8 cellular contexts compared by ENCODE assay signal in the genomic region with DNA sequence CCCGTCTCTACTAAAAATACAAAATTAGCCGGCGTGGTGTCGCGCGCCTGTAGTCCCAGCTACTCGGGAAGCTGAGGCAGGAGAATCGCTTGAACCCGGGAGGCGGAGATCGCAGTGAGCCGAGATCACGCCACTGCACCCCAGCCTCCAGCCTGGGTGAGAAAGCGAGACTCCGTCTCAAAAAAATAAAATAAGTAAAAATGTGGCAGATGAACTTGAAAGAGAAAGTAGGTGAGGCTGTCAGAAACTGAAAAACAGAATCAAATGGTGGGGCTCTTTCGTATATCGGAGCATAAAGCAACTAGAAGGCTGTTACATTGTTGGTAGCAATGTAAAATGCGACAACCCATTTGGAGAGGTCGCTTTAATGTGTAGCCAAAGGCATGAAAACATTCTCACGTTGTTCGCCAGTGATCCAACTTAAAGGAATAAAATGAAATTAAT. TPM values are rescaled to one million over a fixed set of nuclear protein-coding genes. Genes with fewer than 3 reads are reported as not detected.
A peak's percentile ranks its signal among the peaks of the same experiment; 100 is the strongest.
DNase-seq lines count a peak whose midpoint lies in the region; ATAC-seq, FAIRE-seq and TF ChIP-seq lines count a peak whose summit lies in the region.

No MANE protein-coding gene starts in this region.

- FAIRE-seq in GM12878 (lab: Jason Lieb, UNC) (no peak), HepG2 (lab: Jason Lieb, UNC) (no peak)

- RAD21 ChIA-PET in GM12878 (lab: Charles Lee; ENCODE audit: unreplicated experiment) = interaction anchor here (2.1 kb wide), 1 partner anchor 78 kb away, joined by 7 read pairs; no protein-coding TSS in a partner anchor

- BruUV-seq in GM12878 (replicated peaks; lab: Mats Ljungman, UMichigan) = TSS peak; percentile 95
- BruUV-seq in HepG2 (replicated peaks; lab: Mats Ljungman, UMichigan) = TSS peak; percentile 98

- TF ChIP-seq CTCF in GM12878 (IDR thresholded peaks at IDR 0.05 in 2 of 3, conservative IDR thresholded peaks at IDR 0.05 in 1 of 3; ENCODE audit: control insufficient read depth in 2 of 3, extremely low read depth in 1 of 3, insufficient read depth in 1 of 3, low read depth in 3 of 3, low read length in 3 of 3) (no peak), HepG2 (CRISPR knock-in tag; IDR thresholded peaks at IDR 0.05) (no peak; the same call in 1 of the 2 replicates), thoracic aorta (IDR thresholded peaks at IDR 0.05) (no peak)

- POLR2A ChIA-PET in GM12878 (lab: Charles Lee) = no interaction called here
- POLR2A ChIA-PET in HepG2 (lab: Yijun Ruan, JAX) = interaction anchor here (0.8 kb wide), 1 partner anchor 72 kb away, joined by 3 read pairs; no protein-coding TSS in a partner anchor

- H3K79me2 ChIP-seq in GM12878 (ENCODE audit: control insufficient read depth, insufficient read depth, low read length) (peaks cover 41% of the 10 kb centered on the region), HepG2 (ENCODE audit: insufficient read depth, low read length) (peaks cover 37% of the 10 kb centered on the region)

- SMC1A ChIA-PET in GM12878 (lab: Charles Lee; ENCODE audit: uncharacterized antibody, unreplicated experiment) = interaction anchor here (1.5 kb wide), 1 partner anchor 78 kb away, joined by 5 read pairs; no protein-coding TSS in a partner anchor

- 5% methylated on average over 21 of the region's 21 CpGs for WGBS in GM12878 (ENCODE audit: insufficient coverage, insufficient replicate concordance, low lambda C conversion rate, missing lambda C conversion rate)
- WGBS in HepG2 (ENCODE audit: low lambda C conversion rate) = 45% methylated on average over 18 of the region's 21 CpGs

- H2AFZ ChIP-seq in GM12878 (ENCODE audit: control insufficient read depth, low read depth, low read length) = peak overlapping the region; percentile 69
- H2AFZ ChIP-seq in HepG2 (ENCODE audit: low read length) = no peak overlapping the region

- H3K9me3 ChIP-seq in HUES6 (ENCODE audit: control insufficient read depth, insufficient read depth, low read depth, low read length) = peaks cover 20% of the 10 kb centered on the region
- H3K9me3 ChIP-seq in GM12878 (replicated peaks; ENCODE audit: control insufficient read depth, insufficient read depth, low read length) = no peaks in the 10 kb centered on the region; the same call in 2 of the 3 replicates
- peaks cover 18% of the 10 kb centered on the region for H3K9me3 ChIP-seq in HepG2 (ENCODE audit: low read length)
- H3K9me3 ChIP-seq in thoracic aorta = peaks cover 8% of the 10 kb centered on the region

- H3K4me3 ChIP-seq in HUES6 (ENCODE audit: low read depth, low read length) (peak overlapping the region; percentile 88), GM12878 (peak overlapping the region; percentile 70), HepG2 (replicated peaks in 1 of 3; ENCODE audit: insufficient read depth in 1 of 3, low read depth in 2 of 3, low read length in 3 of 3) (peak overlapping the region; percentile 46 to 89 (median 50); a peak in 5 of 6 replicates), thoracic aorta (peak overlapping the region; percentile 81)

- H3K27me3 ChIP-seq in HUES6 (ENCODE audit: control insufficient read depth, insufficient read depth, low read length) = no peaks in the 10 kb centered on the region
- H3K27me3 ChIP-seq in GM12878 (replicated peaks in 1 of 2; ENCODE audit: control insufficient read depth in 2 of 2, insufficient read depth in 2 of 2, low read length in 1 of 2) = no peaks in the 10 kb centered on the region
- H3K27me3 ChIP-seq in HepG2 (ENCODE audit: control insufficient read depth in 1 of 2, insufficient read depth in 2 of 2, low read length in 2 of 2) = peaks cover 0 to 4% of the 10 kb centered on the region in 2 experiments; a peak in 1 of 5 replicates
- no peaks in the 10 kb centered on the region for H3K27me3 ChIP-seq in thoracic aorta (replicated peaks; ENCODE audit: insufficient read depth)

- peak overlapping the region; percentile 89 for H3K27ac ChIP-seq in HUES6 (ENCODE audit: low read depth, low read length)
- peak overlapping the region; percentile 96 for H3K27ac ChIP-seq in GM12878 (ENCODE audit: control insufficient read depth, insufficient read depth)
- peak overlapping the region; percentile 96 for H3K27ac ChIP-seq in HepG2 (ENCODE audit: extremely low read length, insufficient read depth, low read length)
- H3K27ac ChIP-seq in thoracic aorta = peak overlapping the region; percentile 88 to 92

- ATAC-seq in GM12878 (peak; percentile 8), HepG2 (no peak), thoracic aorta (ENCODE audit: insufficient number of reproducible peaks, low FRiP score, low read depth) (no peak), HG02981 (IDR thresholded peaks at IDR 0.05; ENCODE audit: unreplicated experiment) (no peak)

- H3K36me3 ChIP-seq in HUES6 (ENCODE audit: control insufficient read depth, insufficient read depth, low read length) (peaks cover 22% of the 10 kb centered on the region), GM12878 (ENCODE audit: control insufficient read depth in 2 of 2, insufficient read depth in 2 of 2, low read length in 1 of 2) (no peaks in the 10 kb centered on the region; a peak in 1 of 4 replicates), HepG2 (replicated peaks in 1 of 2; ENCODE audit: control insufficient read depth in 1 of 2, insufficient read depth in 2 of 2, low read length in 2 of 2) (no peaks in the 10 kb centered on the region; a peak in 1 of 5 replicates), thoracic aorta (peaks cover 7% of the 10 kb centered on the region)

- in situ Hi-C loops in GM12878 (cut with MboI) = no loop called here
- in situ Hi-C loops in HepG2 (cut with HindIII; ENCODE audit: extremely low pct_ligation_motif_present, low pct_unique_long_range_greater_than_20kb) = no loop called here

- no peaks in the 10 kb centered on the region; the same call in 1 of the 2 replicates for H4K20me1 ChIP-seq in GM12878 (ENCODE audit: control insufficient read depth, insufficient read depth)
- H4K20me1 ChIP-seq in HepG2 (ENCODE audit: insufficient read depth, low read length) = peaks cover 19% of the 10 kb centered on the region

- TF ChIP-seq POLR2A in GM12878 (IDR thresholded peaks at IDR 0.05; ENCODE audit: low read depth, low read length) (no peak), HepG2 (IDR thresholded peaks at IDR 0.05; ENCODE audit: insufficient read depth in 1 of 2, low read depth in 2 of 2, low read length in 2 of 2) (no peak)

- H3K9ac ChIP-seq in HUES6 (ENCODE audit: low read length) = peak overlapping the region; percentile 96
- H3K9ac ChIP-seq in GM12878 (ENCODE audit: control insufficient read depth, insufficient read depth, low read length) = peak overlapping the region; percentile 100
- H3K9ac ChIP-seq in HepG2 (ENCODE audit: insufficient read depth, low read depth, low read length) = peak overlapping the region; percentile 67

- TF ChIP-seq EP300 in GM12878 (IDR thresholded peaks at IDR 0.05; ENCODE audit: borderline replicate concordance in 1 of 2, control insufficient read depth in 1 of 2, low read depth in 2 of 2, low read length in 2 of 2) = no peak
- no peak for TF ChIP-seq EP300 in HepG2 (IDR thresholded peaks at IDR 0.05; ENCODE audit: low read depth in 2 of 2, low read length in 2 of 2)
- no peak for TF ChIP-seq EP300 in HepG2 (CRISPR knock-in tag; IDR thresholded peaks at IDR 0.05; ENCODE audit: borderline replicate concordance)

- TF ChIP-seq RAD21 in GM12878 (IDR thresholded peaks at IDR 0.05; ENCODE audit: insufficient read depth, low read depth, low read length) = no peak
- TF ChIP-seq RAD21 in HepG2 (CRISPR knock-in tag; IDR thresholded peaks at IDR 0.05) = no peak

- peak; percentile 18 for DNase-seq in NCI-H2171 treated with DMSO at 0.1 percent for 48 hours (lab: John Stamatoyannopoulos, UW)
- no peak for DNase-seq in NCI-H2171 (lab: John Stamatoyannopoulos, UW)
- peak; percentile 9 for DNase-seq in GM12878 (ENCODE audit: low read depth, low spot score)
- DNase-seq in HepG2 (ENCODE audit: low spot score) = no peak
- DNase-seq in thoracic aorta (ENCODE audit: low spot score) = no peak
- DNase-seq in NCI-H1930 (lab: John Stamatoyannopoulos, UW) = no peak

- H3K4me1 ChIP-seq in HUES6 (ENCODE audit: control insufficient read depth, insufficient read depth, low read length) (peaks cover 3% of the 10 kb centered on the region; the same call in 1 of the 2 replicates), GM12878 (ENCODE audit: control insufficient read depth, insufficient read depth, low read length) (peaks cover 10% of the 10 kb centered on the region; the same call in 1 of the 2 replicates), HepG2 (ENCODE audit: insufficient read depth, low read length) (peaks cover 22% of the 10 kb centered on the region), thoracic aorta (ENCODE audit: control insufficient read depth in 1 of 2, low read depth in 2 of 2) (peaks cover 24 to 32% of the 10 kb centered on the region in 2 donors)

- intact Hi-C loops in GM12878 (cut with micrococcal nuclease; ENCODE audit: unreplicated experiment) = loop anchor here (2.0 kb wide), 1 partner anchor 34 kb away; a partner anchor contains a TSS
- intact Hi-C loops in HepG2 (cut with micrococcal nuclease; ENCODE audit: unreplicated experiment) = no loop called here

- H3K4me2 ChIP-seq in GM12878 (ENCODE audit: control insufficient read depth, insufficient read depth) (peak overlapping the region; percentile 97), HepG2 (ENCODE audit: low read depth, low read length) (peak overlapping the region; percentile 74)

- CTCF ChIA-PET in GM12878 (lab: Yijun Ruan, JAX) = interaction anchor here (0.9 kb wide), 1 partner anchor 9 kb away, joined by 3 read pairs; no protein-coding TSS in a partner anchor
- CTCF ChIA-PET in HepG2 (lab: Yijun Ruan, JAX; ENCODE audit: low intra/inter-chr PET ratio, low total read pairs) = no interaction called here

RNA-seq across cellular contexts. Expression of a gene that starts 0.8 kb away (rescaled TPM):
- 79.2 and 93.9 TPM in 2 replicates for total RNA-seq in GM12878 (2013; cell fraction: nucleolus; rRNA removed)
- 22.8 and 25.1 TPM in 2 replicates for total RNA-seq in GM12878 (2014; rRNA removed)
- total RNA-seq in GM12878 (2014; rRNA removed; fragmentation: Illumina TruSeq; extraction: Trizol) = 28.8 and 29.1 TPM in 2 replicates
- total RNA-seq in GM12878 (2021) = 36.2 and 37.3 TPM in 2 replicates
- 11.4 TPM for polyA plus RNA-seq in GM12878 (2011; ENCODE audit: low read depth)
- 29.1 and 34.2 TPM in 2 replicates for polyA plus RNA-seq in GM12878 (2011; rRNA removed)
- 16.2 and 19.7 TPM in 2 replicates for polyA plus RNA-seq in GM12878 (2011; cell fraction: cytosol; rRNA removed)
- 28.7 and 30.4 TPM in 2 replicates for polyA plus RNA-seq in GM12878 (2011; cell fraction: nucleus; rRNA removed)
- polyA plus RNA-seq in GM12878 (2012) = 12.2 and 14.3 TPM in 2 replicates
- 23.5 and 26.5 TPM in 2 replicates for polyA plus RNA-seq in GM12878 (2014; fragmentation: Illumina TruSeq; extraction: Trizol)
- polyA plus RNA-seq in GM12878 (2014; fragmentation: Nextera tagmentation; extraction: Ambion mirVana) = 1 to 10 TPM; 6.3 to 6.5 TPM
- polyA plus RNA-seq in GM12878 (2014; rRNA removed) = 13.3 and 17.3 TPM in 2 replicates
- 10 to 100 TPM in 1 of 2 experiments, 1 to 10 TPM in 1; 9.4 to 10.7 TPM for polyA plus RNA-seq in GM12878 (2016; fragmentation: Nextera tagmentation; extraction: Ambion mirVana)
- polyA minus RNA-seq in GM12878 (2011; rRNA and poly(A)+ RNA removed) = 93.7 and 161 TPM in 2 replicates
- polyA minus RNA-seq in GM12878 (2011; cell fraction: cytosol; rRNA and poly(A)+ RNA removed) = 21.2 and 23.1 TPM in 2 replicates
- 29.5 and 29.8 TPM in 2 replicates for polyA minus RNA-seq in GM12878 (2011; cell fraction: nucleus; rRNA and poly(A)+ RNA removed)
- 26.8 and 28.2 TPM in 2 replicates for total RNA-seq in HepG2 (2016; rRNA removed; fragmentation: Illumina TruSeq; extraction: Trizol)
- 1.8 and 2.3 TPM in 2 replicates for total RNA-seq in HepG2 (2016; cell fraction: cytosol; rRNA removed; fragmentation: Illumina TruSeq; extraction: Trizol; ENCODE audit: low read depth)
- total RNA-seq in HepG2 (2016; cell fraction: insoluble cytoplasmic fraction; rRNA removed; fragmentation: Illumina TruSeq; extraction: Trizol) = 26.7 and 27.8 TPM in 2 replicates
- total RNA-seq in HepG2 (2016; cell fraction: membrane; rRNA removed; fragmentation: Illumina TruSeq; extraction: Trizol) = 7.3 and 8.1 TPM in 2 replicates
- 37.9 and 44.9 TPM in 2 replicates for total RNA-seq in HepG2 (2016; cell fraction: nucleus; rRNA removed; fragmentation: Illumina TruSeq; extraction: Trizol)
- polyA plus RNA-seq in HepG2 (2011; rRNA removed) = 15.3 and 18.0 TPM in 2 replicates
- 6.5 and 9.2 TPM in 2 replicates for polyA plus RNA-seq in HepG2 (2011; cell fraction: cytosol; rRNA removed)
- polyA plus RNA-seq in HepG2 (2011; cell fraction: nucleus; rRNA removed) = 22.2 and 26.3 TPM in 2 replicates
- polyA plus RNA-seq in HepG2 (2012) = 8.8 and 11.3 TPM in 2 replicates
- 0.57 and 0.90 TPM in 2 replicates for polyA plus RNA-seq in HepG2 (2016; cell fraction: cytosol; fragmentation: Illumina TruSeq; extraction: Trizol; ENCODE audit: low read depth)
- 6.8 and 7.5 TPM in 2 replicates for polyA plus RNA-seq in HepG2 (2016; cell fraction: insoluble cytoplasmic fraction; fragmentation: Illumina TruSeq; extraction: Trizol; ENCODE audit: low read depth)
- 1.6 and 2.0 TPM in 2 replicates for polyA plus RNA-seq in HepG2 (2016; cell fraction: membrane; fragmentation: Illumina TruSeq; extraction: Trizol; ENCODE audit: low read depth)
- polyA plus RNA-seq in HepG2 (2016; cell fraction: nucleus; fragmentation: Illumina TruSeq; extraction: Trizol; ENCODE audit: insufficient read depth, low read depth) = 36.1 and 37.6 TPM in 2 replicates
- 28.4 and 91.5 TPM in 2 replicates for polyA minus RNA-seq in HepG2 (2011; rRNA and poly(A)+ RNA removed; ENCODE audit: low replicate concordance)
- 20.2 and 20.4 TPM in 2 replicates for polyA minus RNA-seq in HepG2 (2011; cell fraction: cytosol; rRNA and poly(A)+ RNA removed)
- polyA minus RNA-seq in HepG2 (2011; cell fraction: nucleus; rRNA and poly(A)+ RNA removed) = 43.1 and 62.9 TPM in 2 replicates
- total RNA-seq in thoracic aorta = 10 to 100 TPM; 20.3 to 53.7 TPM

RNA-seq across cellular contexts. Expression of a gene that starts 35.2 kb away (rescaled TPM):
- 129 and 134 TPM in 2 replicates for total RNA-seq in GM12878 (2013; cell fraction: nucleolus; rRNA removed)
- total RNA-seq in GM12878 (2014; rRNA removed) = 43.0 and 46.7 TPM in 2 replicates
- 38.7 and 39.8 TPM in 2 replicates for total RNA-seq in GM12878 (2014; rRNA removed; fragmentation: Illumina TruSeq; extraction: Trizol)
- 28.1 and 28.6 TPM in 2 replicates for total RNA-seq in GM12878 (2021)
- 42.7 TPM for polyA plus RNA-seq in GM12878 (2011; ENCODE audit: low read depth)
- polyA plus RNA-seq in GM12878 (2011; rRNA removed) = 52.9 and 54.3 TPM in 2 replicates
- 50.8 and 56.2 TPM in 2 replicates for polyA plus RNA-seq in GM12878 (2011; cell fraction: cytosol; rRNA removed)
- polyA plus RNA-seq in GM12878 (2011; cell fraction: nucleus; rRNA removed) = 53.0 and 66.8 TPM in 2 replicates
- polyA plus RNA-seq in GM12878 (2012) = 20.8 and 26.6 TPM in 2 replicates
- polyA plus RNA-seq in GM12878 (2014; fragmentation: Illumina TruSeq; extraction: Trizol) = 33.7 and 35.3 TPM in 2 replicates
- polyA plus RNA-seq in GM12878 (2014; fragmentation: Nextera tagmentation; extraction: Ambion mirVana) = 10 to 100 TPM; 39.0 to 54.8 TPM
- polyA plus RNA-seq in GM12878 (2014; rRNA removed) = 32.1 and 33.7 TPM in 2 replicates
- polyA plus RNA-seq in GM12878 (2016; fragmentation: Nextera tagmentation; extraction: Ambion mirVana) = 10 to 100 TPM; 42.1 to 42.3 TPM
- 72.3 and 73.2 TPM in 2 replicates for polyA minus RNA-seq in GM12878 (2011; rRNA and poly(A)+ RNA removed)
- 19.9 and 30.7 TPM in 2 replicates for polyA minus RNA-seq in GM12878 (2011; cell fraction: cytosol; rRNA and poly(A)+ RNA removed)
- polyA minus RNA-seq in GM12878 (2011; cell fraction: nucleus; rRNA and poly(A)+ RNA removed) = 72.9 and 105 TPM in 2 replicates
- 40.1 and 41.3 TPM in 2 replicates for total RNA-seq in HepG2 (2016; rRNA removed; fragmentation: Illumina TruSeq; extraction: Trizol)
- total RNA-seq in HepG2 (2016; cell fraction: cytosol; rRNA removed; fragmentation: Illumina TruSeq; extraction: Trizol; ENCODE audit: low read depth) = 11.6 and 13.1 TPM in 2 replicates
- total RNA-seq in HepG2 (2016; cell fraction: insoluble cytoplasmic fraction; rRNA removed; fragmentation: Illumina TruSeq; extraction: Trizol) = 39.5 and 40.8 TPM in 2 replicates
- total RNA-seq in HepG2 (2016; cell fraction: membrane; rRNA removed; fragmentation: Illumina TruSeq; extraction: Trizol) = 20.4 and 20.6 TPM in 2 replicates
- total RNA-seq in HepG2 (2016; cell fraction: nucleus; rRNA removed; fragmentation: Illumina TruSeq; extraction: Trizol) = 49.1 and 56.8 TPM in 2 replicates
- 22.0 and 24.1 TPM in 2 replicates for polyA plus RNA-seq in HepG2 (2011; rRNA removed)
- 23.5 and 23.9 TPM in 2 replicates for polyA plus RNA-seq in HepG2 (2011; cell fraction: cytosol; rRNA removed)
- polyA plus RNA-seq in HepG2 (2011; cell fraction: nucleus; rRNA removed) = 38.4 and 46.5 TPM in 2 replicates
- 17.0 and 17.6 TPM in 2 replicates for polyA plus RNA-seq in HepG2 (2012)
- polyA plus RNA-seq in HepG2 (2016; cell fraction: cytosol; fragmentation: Illumina TruSeq; extraction: Trizol; ENCODE audit: low read depth) = 4.1 and 5.1 TPM in 2 replicates
- 26.9 and 31.9 TPM in 2 replicates for polyA plus RNA-seq in HepG2 (2016; cell fraction: insoluble cytoplasmic fraction; fragmentation: Illumina TruSeq; extraction: Trizol; ENCODE audit: low read depth)
- polyA plus RNA-seq in HepG2 (2016; cell fraction: membrane; fragmentation: Illumina TruSeq; extraction: Trizol; ENCODE audit: low read depth) = 6.4 and 6.7 TPM in 2 replicates
- polyA plus RNA-seq in HepG2 (2016; cell fraction: nucleus; fragmentation: Illumina TruSeq; extraction: Trizol; ENCODE audit: insufficient read depth, low read depth) = 56.2 and 75.3 TPM in 2 replicates
- 80.5 and 142 TPM in 2 replicates for polyA minus RNA-seq in HepG2 (2011; rRNA and poly(A)+ RNA removed; ENCODE audit: low replicate concordance)
- 21.1 and 21.6 TPM in 2 replicates for polyA minus RNA-seq in HepG2 (2011; cell fraction: cytosol; rRNA and poly(A)+ RNA removed)
- polyA minus RNA-seq in HepG2 (2011; cell fraction: nucleus; rRNA and poly(A)+ RNA removed) = 102 and 110 TPM in 2 replicates
- 10 to 100 TPM; 31.3 to 36.0 TPM for total RNA-seq in thoracic aorta

Comparison
In these comparisons a context has a peak if more than half of its experiments do, and no peak if none do; other contexts are left out.
1. DNase-seq: peak in NCI-H2171 treated with DMSO at 0.1 percent for 48 hours (single experiment) and GM12878 (single experiment); none in NCI-H2171 (single experiment), HepG2 (single experiment), thoracic aorta (single experiment) and NCI-H1930 (0 of 2).
2. Peak in every context shown above with its lines, with median percentiles within 50 percentile points of each other: H3K27ac ChIP-seq, H3K4me3 ChIP-seq and H3K9ac ChIP-seq.